In the genomic region with DNA sequence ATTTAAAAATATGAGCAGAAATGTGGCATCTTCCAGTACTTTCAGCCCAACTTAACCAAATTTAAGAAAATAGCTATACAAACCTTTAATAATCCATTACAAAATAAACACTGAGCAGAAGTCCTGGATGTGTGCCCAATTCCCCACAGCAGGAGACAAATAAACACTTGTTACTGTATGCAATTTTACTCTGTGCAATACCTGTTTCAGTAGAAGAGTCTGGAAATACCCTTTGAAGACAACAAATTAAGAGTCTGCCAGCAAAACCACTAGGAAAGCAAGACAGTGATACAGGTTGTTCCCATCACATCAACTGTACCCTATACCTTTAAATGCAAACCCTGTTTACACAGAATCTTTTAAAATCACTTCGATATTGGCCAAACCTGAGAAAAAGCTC, we compare ENCODE assay signal across 10 cellular contexts. TPM values are rescaled to one million over a fixed set of nuclear protein-coding genes. Genes with fewer than 3 reads are reported as not detected.
DNase-seq lines count a peak whose midpoint lies in the region; ATAC-seq and TF ChIP-seq lines count a peak whose summit lies in the region.
"Had no signal": no experiment of that assay in that cellular context is flagged by ENCODE, and none has a peak within 500 bp of the region (broad histone marks: within the 10 kb centered on the region; RNA-seq: fewer than 3 reads in every experiment).

No MANE protein-coding gene starts in this region.

- peaks cover 9% of the 10 kb centered on the region for H3K36me3 Mint-ChIP-seq in endothelial cell (ENCODE audit: low read depth, unreplicated experiment)

- H3K79me2 ChIP-seq in KMS-11 (ENCODE audit: insufficient read depth, low read depth) = 0 out of 2 replicates have a peak, but pooled peaks cover 6% of the 10 kb centered on the region

- DNase-seq in RPMI8226 (peak; percentile 60), lung (ENCODE audit: low spot score) (peak; percentile 35), endothelial cell (ENCODE audit: low spot score) (no peak), hepatic stellate cell (ENCODE audit: low spot score) (no peak), esophagus muscularis mucosa (ENCODE audit: extremely low spot score) (no peak)
- DNase-seq: activated naive CD4-positive, alpha-beta T cell treated with anti-CD3 and anti-CD28 coated beads for 36 hours had no signal

- H3K9me3 Mint-ChIP-seq in endothelial cell (ENCODE audit: unreplicated experiment) = no peaks in the 10 kb centered on the region
- H3K9me3 Mint-ChIP-seq: activated naive CD4-positive, alpha-beta T cell treated with anti-CD3 and anti-CD28 coated beads for 36 hours had no signal

- intact Hi-C loops in esophagus muscularis mucosa (cut with DNase I) = no loop called here

- peak overlapping the region; percentile 81 for H3K4me2 ChIP-seq in KMS-11

- TF ChIP-seq POLR2A in esophagus muscularis mucosa (IDR thresholded peaks at IDR 0.05; ENCODE audit: low read depth) = no peak

- H3K9me3 ChIP-seq in lung (ENCODE audit: control insufficient read depth in 2 of 2, insufficient read depth in 1 of 2, low read length in 1 of 2) = no peaks in the 10 kb centered on the region
- H3K9me3 ChIP-seq in esophagus muscularis mucosa = no peaks in the 10 kb centered on the region

- no peaks in the 10 kb centered on the region for H3K27me3 ChIP-seq in KMS-11 (ENCODE audit: insufficient read depth, low read depth)
- no peaks in the 10 kb centered on the region for H3K27me3 ChIP-seq in lung (ENCODE audit: control insufficient read depth, insufficient read depth)
- H3K27me3 ChIP-seq in esophagus muscularis mucosa = no peaks in the 10 kb centered on the region

- peaks cover 14% of the 10 kb centered on the region for H3K4me1 Mint-ChIP-seq in endothelial cell (ENCODE audit: unreplicated experiment)

- no peak overlapping the region for H3K27ac Mint-ChIP-seq in endothelial cell (ENCODE audit: unreplicated experiment)
- H3K27ac Mint-ChIP-seq: activated naive CD4-positive, alpha-beta T cell treated with anti-CD3 and anti-CD28 coated beads for 36 hours had no signal

- WGBS in lung, 2 donors = 75 to 84% methylated on average over 1 of the region's 1 CpG
- 86% methylated on average over 1 of the region's 1 CpG for WGBS in esophagus muscularis mucosa

- no peaks in the 10 kb centered on the region for H4K20me1 ChIP-seq in KMS-11 (ENCODE audit: insufficient read depth)

- no peak overlapping the region for H3K4me3 ChIP-seq in KMS-11 (IDR thresholded peaks at IDR 0.05; ENCODE audit: insufficient read depth, low read depth, low read length)
- no peak overlapping the region for H3K4me3 ChIP-seq in lung
- H3K4me3 ChIP-seq in esophagus muscularis mucosa = no peak overlapping the region

- H3K27ac ChIP-seq in KMS-11 (peak overlapping the region; percentile 23; the same call in 1 of the 2 replicates), lung (ENCODE audit: low read depth in 1 of 2, low read length in 1 of 2) (no peak overlapping the region), esophagus muscularis mucosa (replicated peaks in 1 of 4) (no peak overlapping the region)

- H3K27me3 Mint-ChIP-seq in endothelial cell (ENCODE audit: unreplicated experiment) = peaks cover 1% of the 10 kb centered on the region

- H3K4me1 ChIP-seq in KMS-11 (ENCODE audit: low read depth, poor library complexity, severe bottlenecking) (peaks cover 48% of the 10 kb centered on the region), lung (ENCODE audit: control insufficient read depth in 2 of 2, insufficient read depth in 2 of 2, low read length in 2 of 2) (peaks cover 6 to 25% of the 10 kb centered on the region in 2 donors), esophagus muscularis mucosa (peaks cover 26 to 50% (median 39%) of the 10 kb centered on the region in 4 donors)

- no peaks in the 10 kb centered on the region for H3K36me3 ChIP-seq in KMS-11 (ENCODE audit: insufficient read depth)
- H3K36me3 ChIP-seq in lung (ENCODE audit: control insufficient read depth in 2 of 2, insufficient read depth in 2 of 2, low read length in 2 of 2) = no peaks in the 10 kb centered on the region
- peaks cover 0 to 2% (median 0%) of the 10 kb centered on the region in 4 donors for H3K36me3 ChIP-seq in esophagus muscularis mucosa

- TF ChIP-seq CTCF in KMS-11 (conservative IDR thresholded peaks at IDR 0.05; ENCODE audit: low read depth, low read length) = no peak
- no peak for TF ChIP-seq CTCF in lung (IDR thresholded peaks at IDR 0.05; ENCODE audit: control extremely low read depth, extremely low read depth)
- TF ChIP-seq CTCF in endothelial cell (IDR thresholded peaks at IDR 0.05; ENCODE audit: unreplicated experiment) = no peak
- no peak for TF ChIP-seq CTCF in esophagus muscularis mucosa (IDR thresholded peaks at IDR 0.05)

- no peak for TF ChIP-seq EP300 in esophagus muscularis mucosa (IDR thresholded peaks at IDR 0.05)

- peak overlapping the region; percentile 23; the same call in 1 of the 2 replicates for H3K9ac ChIP-seq in KMS-11

- no peak overlapping the region for H3K4me3 Mint-ChIP-seq in endothelial cell (ENCODE audit: unreplicated experiment)
- H3K4me3 Mint-ChIP-seq: activated naive CD4-positive, alpha-beta T cell treated with anti-CD3 and anti-CD28 coated beads for 36 hours had no signal

- no peak overlapping the region for H2AFZ ChIP-seq in KMS-11 (ENCODE audit: low read depth)

- ATAC-seq in GM18909 (IDR thresholded peaks at IDR 0.05; ENCODE audit: poor library complexity, unreplicated experiment) (peak; percentile 51), lung (ENCODE audit: insufficient read depth, low FRiP score) (no peak), GM18861 (IDR thresholded peaks at IDR 0.05; ENCODE audit: unreplicated experiment) (no peak)

RNA-seq across cellular contexts. Expression of a gene that starts 41.4 kb away (rescaled TPM):
- total RNA-seq in lung (not detected), endothelial cell (ENCODE audit: unreplicated experiment) (not detected), esophagus muscularis mucosa (not detected)
- polyA plus RNA-seq in lung = not detected
- total RNA-seq: activated naive CD4-positive, alpha-beta T cell treated with anti-CD3 and anti-CD28 coated beads for 36 hours; kidney epithelial cell had no signal

Comparison
In these comparisons a context has a peak if more than half of its experiments do, and no peak if none do; other contexts are left out.
1. DNase-seq: peak in RPMI8226 (single experiment) and lung (single experiment); none in endothelial cell (single experiment), hepatic stellate cell (single experiment) and esophagus muscularis mucosa (single experiment).